8 cellular contexts compared by ENCODE assay signal in the genomic region with DNA sequence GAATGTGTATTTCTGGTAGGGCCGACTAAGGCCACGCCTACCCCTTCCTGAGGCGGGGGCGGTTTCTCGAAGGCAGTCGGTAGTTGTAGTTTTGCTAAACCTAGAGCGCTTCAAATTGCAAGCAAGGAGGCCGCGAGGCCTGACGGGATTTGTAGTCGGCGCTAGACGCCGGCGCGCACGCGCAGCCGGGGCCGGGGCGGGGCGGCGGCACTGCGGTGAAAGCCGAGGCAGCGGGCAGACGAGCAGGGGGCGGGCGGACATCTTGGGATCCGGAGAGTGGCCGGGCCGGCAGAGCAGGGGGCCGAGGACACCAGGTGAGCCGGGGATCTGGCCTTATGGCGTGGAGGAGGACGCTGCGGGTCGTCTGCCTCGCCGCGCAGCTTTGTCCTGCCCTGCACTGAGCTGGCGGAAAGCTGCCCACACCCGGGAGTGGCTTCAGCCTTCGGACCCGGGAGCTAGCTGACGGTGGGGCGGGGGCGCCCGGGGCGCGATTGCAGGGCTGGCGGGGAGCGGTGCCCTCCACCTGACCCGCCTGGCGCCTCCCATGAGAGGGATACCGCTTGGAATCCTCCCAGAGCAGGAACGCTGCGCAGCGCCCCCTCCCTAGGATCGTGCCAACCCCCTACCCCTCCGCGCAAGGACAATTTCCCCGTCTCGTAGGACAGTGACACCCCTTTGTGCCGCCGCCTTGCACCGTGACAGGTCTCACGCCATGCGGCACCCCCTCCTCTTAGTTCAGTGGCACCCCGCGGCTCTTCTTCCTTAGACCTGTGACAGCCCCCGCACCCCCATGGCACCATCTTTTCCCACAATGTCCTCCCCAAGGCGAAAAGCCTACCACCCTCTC. TPM values are rescaled to one million over a fixed set of nuclear protein-coding genes. Genes with fewer than 3 reads are reported as not detected.
DNase-seq lines count a peak whose midpoint lies in the region; ATAC-seq and TF ChIP-seq lines count a peak whose summit lies in the region.

AP2M1 (plus strand) TSS at position 210 of the 847 bp plus-strand sequence. CDS start 2,139 bp downstream, outside the sequence.

- no peak for TF ChIP-seq CTCF in VCaP (conservative IDR thresholded peaks at IDR 0.05)
- no peak for TF ChIP-seq CTCF in breast epithelium (IDR thresholded peaks at IDR 0.05)

- intact Hi-C loops in breast epithelium (cut with DNase I; ENCODE audit: low total_unique reads): no loop called here

- DNase-seq in NCI-H2196 treated with DMSO at 0.1 percent for 48 hours (lab: John Stamatoyannopoulos, UW; ENCODE audit: unreplicated experiment) (peak; percentile 100), breast epithelium (ENCODE audit: low spot score in 2 of 2) (peak; percentile 96 to 99)

- H3K79me2 ChIP-seq in ACC112 (ENCODE audit: control insufficient read depth, insufficient read depth, low read length, unreplicated experiment): peaks cover 49% of the 10 kb centered on the region

- H3K27ac ChIP-seq in ACC112 (ENCODE audit: low read depth, low read length) (peak within 1 kb of the TSS; percentile 85), VCaP (peak within 1 kb of the TSS; percentile 87), breast epithelium (peak within 1 kb of the TSS; percentile 90 to 96), skin epidermis (peak within 1 kb of the TSS; percentile 62 to 98 (median 96))

- H3K9me3 ChIP-seq in breast epithelium (no peaks in the 10 kb centered on the region), iPS-18c (ENCODE audit: control insufficient read depth, insufficient read depth, low read length) (no peaks in the 10 kb centered on the region)

- H3K4me3 ChIP-seq in ACC112 (ENCODE audit: low read depth, low read length): peak within 1 kb of the TSS; percentile 96
- peak within 1 kb of the TSS; percentile 83 to 100 (median 90) for H3K4me3 ChIP-seq in breast epithelium
- peak within 1 kb of the TSS; percentile 94 for H3K4me3 ChIP-seq in iPS-18c (ENCODE audit: insufficient read depth, low read depth, low read length)
- peak within 1 kb of the TSS; percentile 72 to 100 (median 94) for H3K4me3 ChIP-seq in skin epidermis

- H3K36me3 ChIP-seq in ACC112 (ENCODE audit: insufficient read depth, low read length): peaks cover 29% of the 10 kb centered on the region
- peaks cover under 1% of the 10 kb centered on the region for H3K36me3 ChIP-seq in breast epithelium

- peak; percentile 71 for TF ChIP-seq POLR2A in breast epithelium (IDR thresholded peaks at IDR 0.05)

- peak within 1 kb of the TSS; percentile 35 for H2AFZ ChIP-seq in ACC112 (ENCODE audit: low read length, unreplicated experiment)

- ATAC-seq in GM18870 (IDR thresholded peaks at IDR 0.05; ENCODE audit: unreplicated experiment): peak; percentile 97
- peak; percentile 96 for ATAC-seq in HG03135 (IDR thresholded peaks at IDR 0.05; ENCODE audit: unreplicated experiment)

- H3K4me1 ChIP-seq in ACC112 (ENCODE audit: control insufficient read depth, insufficient read depth, low read length, unreplicated experiment): peaks cover 64% of the 10 kb centered on the region
- H3K4me1 ChIP-seq in breast epithelium: peaks cover 7 to 13% of the 10 kb centered on the region in 2 donors

- H3K27me3 ChIP-seq in ACC112 (ENCODE audit: insufficient read depth, low read length) (no peaks in the 10 kb centered on the region), breast epithelium (no peaks in the 10 kb centered on the region)

RNA-seq across cellular contexts. Expression of gene AP2M1, which starts in this region (rescaled TPM):
- 100 to 1,000 TPM; 195 to 240 (median 204) TPM for total RNA-seq in breast epithelium

Comparison
In these comparisons a context has a peak if more than half of its experiments do, and no peak if none do; other contexts are left out.
1. Peak in every context shown above with its lines: DNase-seq, ATAC-seq, H3K4me3 ChIP-seq and H3K27ac ChIP-seq.